ENCODE assay signal across 12 cellular contexts in the genomic region with DNA sequence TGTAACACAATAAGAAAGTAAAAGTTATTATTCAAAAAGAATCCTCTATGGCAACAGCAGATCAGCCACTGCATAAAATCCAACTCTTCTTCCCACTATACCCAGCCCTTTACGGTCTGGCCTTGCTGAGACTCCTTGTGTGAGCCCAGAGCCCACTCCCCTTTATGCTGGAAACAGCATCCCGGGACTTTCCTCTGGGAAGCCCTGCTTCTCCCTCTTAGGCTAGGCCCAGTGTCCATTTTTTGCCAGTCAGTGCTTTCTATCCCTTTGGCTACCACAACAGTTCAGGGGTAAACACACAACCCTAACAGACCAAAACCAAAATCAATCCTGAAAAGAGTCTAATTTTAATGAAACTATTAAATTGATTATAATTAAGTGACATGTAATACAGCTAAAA. TPM values are rescaled to one million over a fixed set of nuclear protein-coding genes. Genes with fewer than 3 reads are reported as not detected.
DNase-seq lines count a peak whose midpoint lies in the region; ATAC-seq and TF ChIP-seq lines count a peak whose summit lies in the region.
"Had no signal": no experiment of that assay in that cellular context is flagged by ENCODE, and none has a peak within 500 bp of the region (broad histone marks: within the 10 kb centered on the region; RNA-seq: fewer than 3 reads in every experiment).

No MANE protein-coding gene starts in this region.

- H3K27me3 Mint-ChIP-seq in activated CD8-positive, alpha-beta T cell treated with anti-CD3 and anti-CD28 coated beads, Interleukin-2, amount 10 ng/mL, durations not matched to agents 7 days and 5 days (ENCODE audit: low read depth) = no peaks in the 10 kb centered on the region

- ATAC-seq in Right ventricle myocardium superior (ENCODE audit: poor library complexity) (peak; percentile 6), left cardiac atrium (no peak), left lung (no peak), HG03439 (IDR thresholded peaks at IDR 0.05; ENCODE audit: unreplicated experiment) (no peak)
- peak; percentile 22 for ATAC-seq in activated CD8-positive, alpha-beta T cell treated with anti-CD3 and anti-CD28 coated beads, Interleukin-2, amount 10 ng/mL, durations not matched to agents 7 days and 5 days
- ATAC-seq: HCT116 had no signal

- POLR2A ChIA-PET in activated CD8-positive, alpha-beta T cell treated with anti-CD3 and anti-CD28 coated beads, Interleukin-2, amount 10 ng/mL, durations not matched to agents 7 days and 5 days (lab: Charles Lee) = interaction anchor here (0.6 to 1.8 kb wide), 4 partner anchors 19 to 428 kb away, joined by 4 to 6 read pairs (median 6); no protein-coding TSS in a partner anchor

- intact Hi-C loops in Right ventricle myocardium superior (cut with DNase I) = no loop called here
- intact Hi-C loops in left cardiac atrium (cut with DNase I) = no loop called here
- intact Hi-C loops in left lung (cut with DNase I) = no loop called here

- H3K27ac Mint-ChIP-seq in activated CD8-positive, alpha-beta T cell treated with anti-CD3 and anti-CD28 coated beads, Interleukin-2, amount 10 ng/mL, durations not matched to agents 7 days and 5 days = peak overlapping the region; percentile 90

- H3K27ac ChIP-seq in left lung (peak overlapping the region; percentile 10 to 64), stomach smooth muscle (ENCODE audit: low read length) (no peak overlapping the region)

- no peak for DNase-seq in Right ventricle myocardium superior
- no peak for DNase-seq in left cardiac atrium
- no peak for DNase-seq in activated CD8-positive, alpha-beta T cell treated with anti-CD3 and anti-CD28 coated beads, Interleukin-2, amount 10 ng/mL, durations not matched to agents 7 days and 5 days
- DNase-seq in left lung = no peak
- DNase-seq in islet precursor cell = no peak
- no peak for DNase-seq in NCI-H774 (lab: John Stamatoyannopoulos, UW)
- DNase-seq: C1 segment of cervical spinal cord, NCI-H226 had no signal

- no peak overlapping the region for H3K9ac ChIP-seq in stomach smooth muscle (ENCODE audit: low read length in 2 of 2)

- H3K4me1 ChIP-seq in left lung (peaks cover 30 to 95% of the 10 kb centered on the region in 2 donors), stomach smooth muscle (ENCODE audit: control insufficient read depth, insufficient read depth, low read length) (peaks cover 8% of the 10 kb centered on the region)

- H3K36me3 Mint-ChIP-seq in activated CD8-positive, alpha-beta T cell treated with anti-CD3 and anti-CD28 coated beads, Interleukin-2, amount 10 ng/mL, durations not matched to agents 7 days and 5 days (ENCODE audit: low read depth) = peaks cover 6% of the 10 kb centered on the region

- peaks cover 0 to 9% of the 10 kb centered on the region in 2 donors for H3K36me3 ChIP-seq in left lung
- H3K36me3 ChIP-seq in stomach smooth muscle (ENCODE audit: control insufficient read depth in 2 of 2, insufficient read depth in 2 of 2, low read length in 2 of 2) = no peaks in the 10 kb centered on the region

- no peak for TF ChIP-seq CTCF in left lung (IDR thresholded peaks at IDR 0.05)

- no peaks in the 10 kb centered on the region for H3K9me3 ChIP-seq in left lung
- H3K9me3 ChIP-seq in stomach smooth muscle (ENCODE audit: control insufficient read depth in 2 of 2, low read length in 2 of 2) = no peaks in the 10 kb centered on the region
- H3K9me3 ChIP-seq: esophagus muscularis mucosa had no signal

- H3K4me3 ChIP-seq in left lung (no peak overlapping the region), stomach smooth muscle (ENCODE audit: low read length in 2 of 2) (peak overlapping the region; percentile 14 to 36)

- peaks cover 47% of the 10 kb centered on the region for H3K4me1 Mint-ChIP-seq in activated CD8-positive, alpha-beta T cell treated with anti-CD3 and anti-CD28 coated beads, Interleukin-2, amount 10 ng/mL, durations not matched to agents 7 days and 5 days (ENCODE audit: low read depth)

- H3K4me3 Mint-ChIP-seq in activated CD8-positive, alpha-beta T cell treated with anti-CD3 and anti-CD28 coated beads, Interleukin-2, amount 10 ng/mL, durations not matched to agents 7 days and 5 days = peak overlapping the region; percentile 75

- H3K27me3 ChIP-seq in left lung (no peaks in the 10 kb centered on the region), stomach smooth muscle (ENCODE audit: control insufficient read depth in 1 of 2, insufficient read depth in 2 of 2, low read length in 2 of 2) (no peaks in the 10 kb centered on the region)
- H3K27me3 ChIP-seq: esophagus muscularis mucosa had no signal

- CTCF ChIA-PET in activated CD8-positive, alpha-beta T cell treated with anti-CD3 and anti-CD28 coated beads, Interleukin-2, amount 10 ng/mL, durations not matched to agents 7 days and 5 days (lab: Charles Lee) = interaction anchor here (1.1 to 6.4 kb wide), 7 partner anchors 10 to 116 kb away, joined by 3 to 72 read pairs (median 6); a partner anchor contains a TSS

- no peaks in the 10 kb centered on the region for H3K9me3 Mint-ChIP-seq in activated CD8-positive, alpha-beta T cell treated with anti-CD3 and anti-CD28 coated beads, Interleukin-2, amount 10 ng/mL, durations not matched to agents 7 days and 5 days (ENCODE audit: insufficient read depth)

RNA-seq across cellular contexts. Expression of a gene that starts 20.6 kb away (rescaled TPM):
- total RNA-seq in Right ventricle myocardium superior = 106 TPM
- total RNA-seq in left cardiac atrium = 100 to 1,000 TPM; 101 to 117 TPM
- total RNA-seq in activated CD8-positive, alpha-beta T cell treated with anti-CD3 and anti-CD28 coated beads, Interleukin-2, amount 10 ng/mL, durations not matched to agents 7 days and 5 days = 10 to 100 TPM; 78.7 to 79.5 TPM
- total RNA-seq in left lung = 100 to 1,000 TPM; 114 to 139 TPM

Comparison
In these comparisons a context has a peak if more than half of its experiments do, and no peak if none do; other contexts are left out.
1. ATAC-seq: peak in Right ventricle myocardium superior (single experiment) and activated CD8-positive, alpha-beta T cell treated with anti-CD3 and anti-CD28 coated beads, Interleukin-2, amount 10 ng/mL, durations not matched to agents 7 days and 5 days (single experiment); none in left cardiac atrium (0 of 2), left lung (single experiment) and HG03439 (single experiment).
2. H3K4me3 ChIP-seq: peak in stomach smooth muscle (2 of 2); none in left lung (0 of 2).